ENCODE assay signal across 16 cellular contexts in genomic region chr1:24117722-24118409, GRCh38. TPM values are rescaled to one million over a fixed set of nuclear protein-coding genes. Genes with fewer than 3 reads are reported as not detected.
DNase-seq lines count a peak whose midpoint lies in the region; TF ChIP-seq lines count a peak whose summit lies in the region.
"Had no signal": no experiment of that assay in that cellular context is flagged by ENCODE, and none has a peak within 500 bp of the region (broad histone marks: within the 10 kb centered on the region; RNA-seq: fewer than 3 reads in every experiment).

No MANE protein-coding gene starts in this region.

- TF ChIP-seq CTCF in choroid plexus epithelial cell (conservative IDR thresholded peaks at IDR 0.05; ENCODE audit: low read depth, low read length): no peak

- no peaks in the 10 kb centered on the region for H3K27me3 ChIP-seq in mucosa of rectum (ENCODE audit: control insufficient read depth in 2 of 2, insufficient read depth in 2 of 2, low read length in 2 of 2)

- in situ Hi-C loops in ACHN (cut with HindIII; ENCODE audit: low pct_ligation_motif_present, low pct_unique_long_range_greater_than_20kb, low sequenced_read_pairs): no loop called here
- in situ Hi-C loops in KBM-7 (cut with MboI; ENCODE audit: low pct_unique_long_range_greater_than_20kb, low sequenced_read_pairs): no loop called here

- H3K9ac ChIP-seq in mucosa of rectum (ENCODE audit: low read depth in 1 of 2, low read length in 2 of 2): peak overlapping the region in 1 of 2 donors; percentile 38

- H3K4me1 ChIP-seq in mucosa of rectum (ENCODE audit: control insufficient read depth in 2 of 2, insufficient read depth in 2 of 2, low read length in 2 of 2): peaks cover 23 to 51% of the 10 kb centered on the region in 2 donors

- no peak overlapping the region for H3K4me3 ChIP-seq in choroid plexus epithelial cell (ENCODE audit: low read depth, low read length)
- H3K4me3 ChIP-seq in mucosa of rectum (ENCODE audit: low read length in 2 of 2): no peak overlapping the region
- H3K4me3 ChIP-seq: heart right ventricle had no signal

- H3K36me3 ChIP-seq in mucosa of rectum (ENCODE audit: control insufficient read depth in 2 of 2, insufficient read depth in 2 of 2, low read length in 2 of 2): no peaks in the 10 kb centered on the region
- H3K36me3 ChIP-seq: heart right ventricle had no signal

- DNase-seq in ACHN (peak; percentile 14), HT1080 (ENCODE audit: low read depth) (peak; percentile 47), choroid plexus epithelial cell (ENCODE audit: low read depth) (peak; percentile 56), nucleus accumbens (lab: John Stamatoyannopoulos, UW) (no peak), NCI-H345 (lab: John Stamatoyannopoulos, UW) (no peak), DMS 273 (lab: John Stamatoyannopoulos, UW; ENCODE audit: unreplicated experiment) (no peak), KBM-7 (no peak)
- DNase-seq: activated CD8-positive, alpha-beta memory T cell treated with anti-CD3 and anti-CD28 coated beads for 24 hours; activated naive CD8-positive, alpha-beta T cell treated with anti-CD3 and anti-CD28 coated beads, Interleukin-2, amount 10 ng/mL, durations not matched to agents 7 days and 5 days; effector CD4-positive, alpha-beta T cell; GDM1; heart right ventricle; mesenchymal stem cell; NCI-H2081 treated with DMSO at 0.1 percent for 48 hours had no signal

- peak overlapping the region; percentile 87 to 90 for H3K27ac ChIP-seq in mucosa of rectum (ENCODE audit: low read depth in 2 of 2, low read length in 2 of 2)
- H3K27ac ChIP-seq: heart right ventricle had no signal

- H3K9me3 ChIP-seq in mucosa of rectum (ENCODE audit: control insufficient read depth in 2 of 2, low read length in 2 of 2): no peaks in the 10 kb centered on the region
- H3K9me3 ChIP-seq: heart right ventricle had no signal

RNA-seq across cellular contexts. Expression of gene MYOM3, which starts 5.9 kb away (rescaled TPM):
- total RNA-seq in HT1080 (2014; rRNA removed; shearing (Covaris generic)): 0.97 and 1.5 TPM in 2 replicates
- 2.8 TPM in 2 replicates for polyA plus RNA-seq in HT1080 (2015; cell fraction: cytosol; rRNA removed)
- 3.0 and 3.3 TPM in 2 replicates for polyA plus RNA-seq in HT1080 (2015; cell fraction: nucleus; rRNA removed)
- total RNA-seq: activated naive CD8-positive, alpha-beta T cell treated with anti-CD3 and anti-CD28 coated beads, Interleukin-2, amount 10 ng/mL, durations not matched to agents 7 days and 5 days had no signal

RNA-seq across cellular contexts. Expression of gene IL22RA1, which starts 25.1 kb away (rescaled TPM):
- total RNA-seq in HT1080 (2014; rRNA removed; shearing (Covaris generic)): 0.33 and 0.64 TPM in 2 replicates
- polyA plus RNA-seq in HT1080 (2015; cell fraction: cytosol; rRNA removed): 0.14 and 0.26 TPM in 2 replicates
- polyA plus RNA-seq in HT1080 (2015; cell fraction: nucleus; rRNA removed): 0.25 and 0.46 TPM in 2 replicates
- total RNA-seq: temporal lobe had no signal

Comparison
In these comparisons a context has a peak if more than half of its experiments do, and no peak if none do; other contexts are left out.
1. DNase-seq: peak in ACHN (single experiment), HT1080 (single experiment) and choroid plexus epithelial cell (single experiment); none in nucleus accumbens (0 of 56), NCI-H345 (single experiment), DMS 273 (single experiment) and KBM-7 (single experiment).